24 cellular contexts compared by ENCODE assay signal in the genomic region with DNA sequence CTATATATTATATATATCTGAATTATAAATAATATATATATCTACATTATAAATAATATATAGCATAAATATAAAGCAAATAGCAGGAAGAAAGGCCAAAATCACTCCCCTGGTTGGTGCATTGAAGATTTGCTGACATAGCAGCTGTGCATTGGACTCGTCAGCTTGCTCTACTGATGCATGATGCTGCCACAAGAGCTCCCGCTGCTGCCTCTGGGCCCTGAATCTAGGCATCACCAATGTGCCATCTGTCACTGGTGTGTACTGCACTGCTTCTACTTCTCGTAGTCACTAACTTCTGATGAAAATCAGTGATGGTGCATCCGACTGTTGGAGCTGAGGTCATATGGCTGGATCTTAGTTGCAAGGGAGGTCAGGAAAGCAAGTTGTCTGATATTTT.
A peak's percentile ranks its signal among the peaks of the same experiment; 100 is the strongest.
DNase-seq lines count a peak whose midpoint lies in the region; ATAC-seq and TF ChIP-seq lines count a peak whose summit lies in the region.
"Had no signal": no experiment of that assay in that cellular context is flagged by ENCODE, and none has a peak within 500 bp of the region (broad histone marks: within the 10 kb centered on the region; RNA-seq: fewer than 3 reads in every experiment).

No MANE protein-coding gene starts in this region.

- H2AK9ac ChIP-seq in IMR-90 (replicated peaks; ENCODE audit: low read depth, low read length, poor library complexity): no peak overlapping the region

- peaks cover 9% of the 10 kb centered on the region for H3K9me3 ChIP-seq in IMR-90 (ENCODE audit: control insufficient read depth, insufficient read depth, low read length)
- peaks cover 22% of the 10 kb centered on the region for H3K9me3 ChIP-seq in mesenchymal stem cell (ENCODE audit: control insufficient read depth, low read length)

- BruUV-seq in IMR-90 (replicated peaks; lab: Mats Ljungman, UMichigan): no TSS peak

- no peaks in the 10 kb centered on the region for H3K79me1 ChIP-seq in IMR-90 (ENCODE audit: low read depth in 1 of 2, low read length in 2 of 2)
- H3K79me1 ChIP-seq in mesenchymal stem cell (replicated peaks; ENCODE audit: low read length, poor library complexity, severe bottlenecking): no peaks in the 10 kb centered on the region

- dilution Hi-C loops in IMR-90 (cut with HindIII; ENCODE audit: low sequenced_read_pairs, unreplicated experiment): no loop called here

- H3K4ac ChIP-seq in IMR-90 (ENCODE audit: low read depth, low read length): no peak overlapping the region
- H3K4ac ChIP-seq in mesenchymal stem cell (ENCODE audit: low read depth in 1 of 2, low read length in 2 of 2): no peak overlapping the region

- H3K18ac ChIP-seq in IMR-90 (ENCODE audit: low read depth, low read length): no peak overlapping the region
- no peak overlapping the region for H3K18ac ChIP-seq in mesenchymal stem cell (ENCODE audit: low read depth in 1 of 2, low read length in 2 of 2)

- H3K56ac ChIP-seq in IMR-90 (ENCODE audit: extremely low read depth, insufficient read depth, low read length): no peak overlapping the region

- 88% methylated on average over 2 of the region's 4 CpGs; no CpG with 5 or more reads in 1 of the 2 experiments for WGBS in IMR-90 (ENCODE audit: extremely low coverage in 2 of 2, insufficient read length in 1 of 2), 2 experiments
- WGBS in mesenchymal stem cell: 90% methylated on average over 4 of the region's 4 CpGs

- no peak for TF ChIP-seq CTCF in IMR-90 (conservative IDR thresholded peaks at IDR 0.05; ENCODE audit: low read depth, low read length)

- H3K14ac ChIP-seq in IMR-90 (replicated peaks; ENCODE audit: low read depth, low read length) (no peak overlapping the region), mesenchymal stem cell (ENCODE audit: low read length in 2 of 2) (no peak overlapping the region)

- H2AFZ ChIP-seq in IMR-90 (replicated peaks; ENCODE audit: low read length, poor library complexity) (peak overlapping the region; percentile 33), mesenchymal stem cell (ENCODE audit: low read depth, low read length) (no peak overlapping the region)
- H2AFZ ChIP-seq: GM23248 had no signal

- H4K5ac ChIP-seq in IMR-90 (ENCODE audit: low read depth, low read length): no peak overlapping the region

- H3K27ac ChIP-seq in IMR-90 (ENCODE audit: insufficient read depth, low read length): no peak overlapping the region
- H3K27ac ChIP-seq in mesenchymal stem cell (ENCODE audit: low read length, poor library complexity, severe bottlenecking): no peak overlapping the region
- H3K27ac ChIP-seq: 22Rv1, GM23248 had no signal

- no peak for TF ChIP-seq RAD21 in IMR-90 (IDR thresholded peaks at IDR 0.05; ENCODE audit: low read length)

- H3K4me1 ChIP-seq in IMR-90 (ENCODE audit: control insufficient read depth, insufficient read depth, low read length) (no peaks in the 10 kb centered on the region), mesenchymal stem cell (ENCODE audit: control insufficient read depth, insufficient read depth, low read depth, low read length) (no peaks in the 10 kb centered on the region)
- H3K4me1 ChIP-seq: BE2C had no signal

- TF ChIP-seq POLR2A in IMR-90 (IDR thresholded peaks at IDR 0.05; ENCODE audit: low read depth, low read length): no peak

- DNase-seq in DMS 273 (lab: John Stamatoyannopoulos, UW; ENCODE audit: unreplicated experiment): peak; percentile 63
- DNase-seq in DMS 273 treated with DMSO at 0.1 percent for 48 hours (lab: John Stamatoyannopoulos, UW): no peak
- no peak for DNase-seq in IMR-90
- peak; percentile 96 for DNase-seq in NCI-H446 treated with DMSO at 0.1 percent for 48 hours (lab: John Stamatoyannopoulos, UW)
- DNase-seq in mesenchymal stem cell: no peak
- DNase-seq in NCI-H345 (lab: John Stamatoyannopoulos, UW): no peak
- no peak for DNase-seq in activated CD4-positive, CD25-positive, alpha-beta regulatory T cell (lab: John Stamatoyannopoulos, UW)
- DNase-seq: BE2C; CD8-positive, alpha-beta memory T cell; DMS153; DND-41; GM23248; H7; KBM-7; MV-4-11; NCI-H1105; NCI-H146; NCI-H2029 treated with DMSO at 0.1 percent for 48 hours; NCI-H748 treated with DMSO at 0.1 percent for 48 hours; RPMI8226; SHP77; SW 1271 had no signal

- no peak overlapping the region for H2BK5ac ChIP-seq in IMR-90 (ENCODE audit: low read depth, low read length, poor library complexity, severe bottlenecking)
- H2BK5ac ChIP-seq in mesenchymal stem cell (ENCODE audit: low read depth, low read length, poor library complexity, severe bottlenecking): no peak overlapping the region

- CTCF ChIA-PET in IMR-90 (lab: Yijun Ruan, JAX): interaction anchor here (0.6 to 1.2 kb wide), 2 partner anchors 863 to 1594 kb away, joined by 3 to 4 read pairs; no protein-coding TSS in a partner anchor

- H4K20me1 ChIP-seq in IMR-90 (ENCODE audit: insufficient read depth, low read length): no peaks in the 10 kb centered on the region

- H3K27me3 ChIP-seq in IMR-90 (ENCODE audit: control insufficient read depth, insufficient read depth, low read length): no peaks in the 10 kb centered on the region
- no peaks in the 10 kb centered on the region for H3K27me3 ChIP-seq in mesenchymal stem cell (ENCODE audit: control insufficient read depth in 1 of 2, insufficient read depth in 1 of 2, low read length in 2 of 2)

- intact Hi-C loops in IMR-90 (cut with micrococcal nuclease): no loop called here

- H3K4me3 ChIP-seq in IMR-90 (ENCODE audit: insufficient read depth, low read depth, low read length) (no peak overlapping the region), mesenchymal stem cell (ENCODE audit: insufficient read depth in 1 of 2, low read depth in 1 of 2, low read length in 2 of 2) (no peak overlapping the region)
- H3K4me3 ChIP-seq: GM23248 had no signal

- H3K9ac ChIP-seq in IMR-90 (ENCODE audit: low read depth, low read length) (no peak overlapping the region), mesenchymal stem cell (ENCODE audit: low read length) (no peak overlapping the region)
- H3K9ac ChIP-seq: GM23248 had no signal

- H3K4me2 ChIP-seq in IMR-90 (ENCODE audit: low read depth, low read length) (no peak overlapping the region), mesenchymal stem cell (ENCODE audit: low read length, poor library complexity, severe bottlenecking) (no peak overlapping the region)

- H4K8ac ChIP-seq in IMR-90 (ENCODE audit: low read depth in 2 of 2, low read length in 2 of 2) (no peak overlapping the region), mesenchymal stem cell (ENCODE audit: low read length) (no peak overlapping the region)

- no peak overlapping the region for H4K91ac ChIP-seq in IMR-90 (ENCODE audit: insufficient read depth, low read depth, low read length)
- peak overlapping the region; percentile 34 for H4K91ac ChIP-seq in mesenchymal stem cell (ENCODE audit: low read length)

- H2AK5ac ChIP-seq in IMR-90 (ENCODE audit: low read depth, low read length) (peak overlapping the region; percentile 2; the same call in 1 of the 2 replicates), mesenchymal stem cell (ENCODE audit: low read length, severe bottlenecking) (no peak overlapping the region)

- H3K23ac ChIP-seq in IMR-90 (ENCODE audit: low read depth, low read length) (no peak overlapping the region), mesenchymal stem cell (ENCODE audit: low read length in 2 of 2) (peak overlapping the region in 1 of 2 experiments; percentile 85)

- POLR2A ChIA-PET in IMR-90 (lab: Charles Lee; ENCODE audit: unreplicated experiment): no interaction called here

- H2BK12ac ChIP-seq in mesenchymal stem cell (ENCODE audit: low read length in 2 of 2): no peak overlapping the region

- no peak overlapping the region for H2BK15ac ChIP-seq in IMR-90 (ENCODE audit: low read depth, low read length)
- H2BK15ac ChIP-seq in mesenchymal stem cell (ENCODE audit: low read depth, poor library complexity, severe bottlenecking): no peak overlapping the region

- ATAC-seq in IMR-90 (ENCODE audit: low read depth): no peak
- no peak for ATAC-seq in HG02870 (IDR thresholded peaks at IDR 0.05; ENCODE audit: unreplicated experiment)

- H2BK20ac ChIP-seq in IMR-90 (ENCODE audit: low read depth, low read length): no peak overlapping the region

- H3K36me3 ChIP-seq in IMR-90 (ENCODE audit: control insufficient read depth, insufficient read depth, low read length) (no peaks in the 10 kb centered on the region), mesenchymal stem cell (ENCODE audit: control insufficient read depth in 1 of 2, insufficient read depth in 2 of 2, low read depth in 1 of 2, low read length in 2 of 2) (no peaks in the 10 kb centered on the region)
- H3K36me3 ChIP-seq: BE2C had no signal

- H2BK120ac ChIP-seq in IMR-90 (ENCODE audit: low read depth, low read length) (no peak overlapping the region), mesenchymal stem cell (ENCODE audit: low read depth, low read length) (no peak overlapping the region)

- in situ Hi-C loops in IMR-90 (cut with MboI; ENCODE audit: low sequenced_read_pairs): no loop called here

- H3K9me1 ChIP-seq in IMR-90 (ENCODE audit: insufficient read depth, low read length): no peaks in the 10 kb centered on the region; the same call in 1 of the 2 replicates

TF ChIP-seq in IMR-90, 13 proteins besides CTCF, POLR2A, EP300 and RAD21:
- TF ChIP-seq NFE2L2 (IDR thresholded peaks at IDR 0.05; ENCODE audit: low read depth, low read length): no peak
- peak; percentile 48 for TF ChIP-seq MAFK (IDR thresholded peaks at IDR 0.05; ENCODE audit: low read depth, low read length)

Comparison
In these comparisons a context has a peak if more than half of its experiments do, and no peak if none do; other contexts are left out.
1. DNase-seq: peak in DMS 273 (single experiment) and NCI-H446 treated with DMSO at 0.1 percent for 48 hours (single experiment); none in DMS 273 treated with DMSO at 0.1 percent for 48 hours (single experiment), IMR-90 (single experiment), mesenchymal stem cell (single experiment), NCI-H345 (single experiment) and activated CD4-positive, CD25-positive, alpha-beta regulatory T cell (0 of 4).